Comparison of ENCODE assay signal across 8 cellular contexts in genomic region chr4:99949999-99950912, GRCh38. TPM values are rescaled to one million over a fixed set of nuclear protein-coding genes. Genes with fewer than 3 reads are reported as not detected.
DNase-seq lines count a peak whose midpoint lies in the region; ATAC-seq and TF ChIP-seq lines count a peak whose summit lies in the region.

H2AZ1 (minus strand) TSS chr4:99950275; CDS start chr4:99950170, 105 bp downstream.

- ATAC-seq in naive B cell (ENCODE audit: low read depth in 2 of 2) = peak; percentile 68 to 69
- ATAC-seq in stimulated activated memory B cell treated with anti-CD40 and anti-IgM and Interleukin-4, amounts not matched to agents 10 μg/mL and 1 μg/mL and 100 μg/mL, for 72 hours = peak; percentile 87

- H4K20me1 ChIP-seq in fibroblast of lung (ENCODE audit: control insufficient read depth, extremely low read depth, insufficient read depth, low read length) = no peaks in the 10 kb centered on the region

- peak within 1 kb of the TSS; percentile 85 for H3K9ac ChIP-seq in fibroblast of lung (ENCODE audit: insufficient read depth, low read length)

- no peaks in the 10 kb centered on the region for H3K27me3 Mint-ChIP-seq in activated T-helper 1 cell treated with anti-CD3 and anti-CD28 coated beads, Interleukin-12 subunit alpha, Interleukin-12 subunit beta, Interleukin-2, Interleukin-4 antibody, amounts not matched to agents 30 ng/mL and 10 ng/mL and 1 ng/mL, durations not matched to agents 14 hours and 24 hours and 36 hours (ENCODE audit: insufficient read depth)
- no peaks in the 10 kb centered on the region for H3K27me3 Mint-ChIP-seq in naive B cell
- H3K27me3 Mint-ChIP-seq in stimulated activated memory B cell treated with anti-CD40 and anti-IgM and Interleukin-4, amounts not matched to agents 10 μg/mL and 1 μg/mL and 100 μg/mL, for 72 hours = no peaks in the 10 kb centered on the region

- DNase-seq in EH (ENCODE audit: low read depth) (peak; percentile 99), GOT3 (lab: John Stamatoyannopoulos, UW) (peak; percentile 73), LHCN-M2 (ENCODE audit: low read depth) (peak; percentile 99), RPMI7951 (ENCODE audit: low read depth) (peak; percentile 97), fibroblast of lung (ENCODE audit: low read depth in 2 of 2) (peak; percentile 98 to 99), naive B cell (peak; percentile 93)
- peak; percentile 95 for DNase-seq in activated T-helper 1 cell treated with anti-CD3 and anti-CD28 coated beads, Interleukin-12 subunit alpha, Interleukin-12 subunit beta, Interleukin-2, Interleukin-4 antibody, amounts not matched to agents 30 ng/mL and 10 ng/mL and 1 ng/mL, durations not matched to agents 14 hours and 24 hours and 36 hours (ENCODE audit: low spot score)

- H3K36me3 Mint-ChIP-seq in activated T-helper 1 cell treated with anti-CD3 and anti-CD28 coated beads, Interleukin-12 subunit alpha, Interleukin-12 subunit beta, Interleukin-2, Interleukin-4 antibody, amounts not matched to agents 30 ng/mL and 10 ng/mL and 1 ng/mL, durations not matched to agents 14 hours and 24 hours and 36 hours (ENCODE audit: low read depth) = peaks cover 19% of the 10 kb centered on the region
- no peaks in the 10 kb centered on the region for H3K36me3 Mint-ChIP-seq in naive B cell
- no peaks in the 10 kb centered on the region for H3K36me3 Mint-ChIP-seq in stimulated activated memory B cell treated with anti-CD40 and anti-IgM and Interleukin-4, amounts not matched to agents 10 μg/mL and 1 μg/mL and 100 μg/mL, for 72 hours

- peak within 1 kb of the TSS; percentile 89 for H3K27ac ChIP-seq in fibroblast of lung (ENCODE audit: insufficient read depth, low read length)

- H2AFZ ChIP-seq in fibroblast of lung (ENCODE audit: low read length) = peak within 1 kb of the TSS; percentile 96

- intact Hi-C loops in activated T-helper 1 cell treated with anti-CD3 and anti-CD28 coated beads, Interleukin-12 subunit alpha, Interleukin-12 subunit beta, Interleukin-2, Interleukin-4 antibody, amounts not matched to agents 30 ng/mL and 10 ng/mL and 1 ng/mL, durations not matched to agents 14 hours and 24 hours and 36 hours (cut with micrococcal nuclease) = loop anchor here (1.0 to 10.0 kb wide), 18 partner anchors 38 to 1807 kb away; partner anchors contain the start of genes DAPP1, EIF4E, LAMTOR3 and PPP3CA

- peaks cover 24% of the 10 kb centered on the region for H3K4me1 Mint-ChIP-seq in activated T-helper 1 cell treated with anti-CD3 and anti-CD28 coated beads, Interleukin-12 subunit alpha, Interleukin-12 subunit beta, Interleukin-2, Interleukin-4 antibody, amounts not matched to agents 30 ng/mL and 10 ng/mL and 1 ng/mL, durations not matched to agents 14 hours and 24 hours and 36 hours (ENCODE audit: low read depth)
- H3K4me1 Mint-ChIP-seq in naive B cell = peaks cover 9 to 20% (median 11%) of the 10 kb centered on the region in 3 donors
- peaks cover 2% of the 10 kb centered on the region for H3K4me1 Mint-ChIP-seq in stimulated activated memory B cell treated with anti-CD40 and anti-IgM and Interleukin-4, amounts not matched to agents 10 μg/mL and 1 μg/mL and 100 μg/mL, for 72 hours

- H3K27me3 ChIP-seq in fibroblast of lung (ENCODE audit: control insufficient read depth, insufficient read depth, low read length) = no peaks in the 10 kb centered on the region

- peak within 1 kb of the TSS; percentile 80 to 96 (median 86) for H3K4me3 ChIP-seq in fibroblast of lung (replicated peaks in 1 of 4; ENCODE audit: control extremely low read depth in 1 of 4, insufficient read depth in 1 of 4, low read depth in 3 of 4, low read length in 4 of 4)

- no peak within 1 kb of the TSS for H3K27ac Mint-ChIP-seq in activated T-helper 1 cell treated with anti-CD3 and anti-CD28 coated beads, Interleukin-12 subunit alpha, Interleukin-12 subunit beta, Interleukin-2, Interleukin-4 antibody, amounts not matched to agents 30 ng/mL and 10 ng/mL and 1 ng/mL, durations not matched to agents 14 hours and 24 hours and 36 hours
- no peak within 1 kb of the TSS for H3K27ac Mint-ChIP-seq in naive B cell
- H3K27ac Mint-ChIP-seq in stimulated activated memory B cell treated with anti-CD40 and anti-IgM and Interleukin-4, amounts not matched to agents 10 μg/mL and 1 μg/mL and 100 μg/mL, for 72 hours = no peak within 1 kb of the TSS

- H3K4me3 Mint-ChIP-seq in activated T-helper 1 cell treated with anti-CD3 and anti-CD28 coated beads, Interleukin-12 subunit alpha, Interleukin-12 subunit beta, Interleukin-2, Interleukin-4 antibody, amounts not matched to agents 30 ng/mL and 10 ng/mL and 1 ng/mL, durations not matched to agents 14 hours and 24 hours and 36 hours = no peak within 1 kb of the TSS
- H3K4me3 Mint-ChIP-seq in naive B cell = no peak within 1 kb of the TSS
- H3K4me3 Mint-ChIP-seq in stimulated activated memory B cell treated with anti-CD40 and anti-IgM and Interleukin-4, amounts not matched to agents 10 μg/mL and 1 μg/mL and 100 μg/mL, for 72 hours = no peak within 1 kb of the TSS

- no peak for TF ChIP-seq CTCF in fibroblast of lung (conservative IDR thresholded peaks at IDR 0.05 in 1 of 2, IDR thresholded peaks at IDR 0.05 in 1 of 2; ENCODE audit: low read depth in 1 of 2, low read length in 2 of 2)

- peaks cover 42% of the 10 kb centered on the region for H3K79me2 ChIP-seq in fibroblast of lung (ENCODE audit: control insufficient read depth, insufficient read depth, low read length)

- H3K9me3 ChIP-seq in fibroblast of lung (ENCODE audit: control insufficient read depth, insufficient read depth, low read depth, low read length) = no peaks in the 10 kb centered on the region

- no peaks in the 10 kb centered on the region for H3K36me3 ChIP-seq in fibroblast of lung (ENCODE audit: control insufficient read depth, insufficient read depth, low read length)

- peak within 1 kb of the TSS; percentile 95 for H3K4me2 ChIP-seq in fibroblast of lung (ENCODE audit: extremely low read depth, insufficient read depth, low read length)

- peaks cover 6% of the 10 kb centered on the region for H3K4me1 ChIP-seq in fibroblast of lung (ENCODE audit: control insufficient read depth, extremely low read depth, insufficient read depth, low read length)

- H3K9me3 Mint-ChIP-seq in activated T-helper 1 cell treated with anti-CD3 and anti-CD28 coated beads, Interleukin-12 subunit alpha, Interleukin-12 subunit beta, Interleukin-2, Interleukin-4 antibody, amounts not matched to agents 30 ng/mL and 10 ng/mL and 1 ng/mL, durations not matched to agents 14 hours and 24 hours and 36 hours = no peaks in the 10 kb centered on the region
- H3K9me3 Mint-ChIP-seq in naive B cell = no peaks in the 10 kb centered on the region
- H3K9me3 Mint-ChIP-seq in stimulated activated memory B cell treated with anti-CD40 and anti-IgM and Interleukin-4, amounts not matched to agents 10 μg/mL and 1 μg/mL and 100 μg/mL, for 72 hours = no peaks in the 10 kb centered on the region

RNA-seq across cellular contexts. Expression of gene H2AZ1, which starts in this region (rescaled TPM):
- total RNA-seq in LHCN-M2 (2014; rRNA removed) (946 and 1,104 TPM in 2 replicates), fibroblast of lung (108 and 132 TPM in 2 replicates)
- polyA plus RNA-seq in LHCN-M2 (2012) = 667 TPM
- total RNA-seq in RPMI7951 (2014; rRNA removed; shearing (Covaris generic)) = 1,240 and 1,294 TPM in 2 replicates
- 447 and 450 TPM in 2 replicates for total RNA-seq in activated T-helper 1 cell treated with anti-CD3 and anti-CD28 coated beads, Interleukin-12 subunit alpha, Interleukin-12 subunit beta, Interleukin-2, Interleukin-4 antibody, amounts not matched to agents 30 ng/mL and 10 ng/mL and 1 ng/mL, durations not matched to agents 14 hours and 24 hours and 36 hours
- polyA plus RNA-seq in fibroblast of lung (275 and 639 TPM in 2 replicates), naive B cell (ENCODE audit: low read depth in 6 of 6) (100 to 1,000 TPM; 213 to 307 (median 256) TPM)
- 237 and 592 TPM in 2 replicates for polyA plus RNA-seq in fibroblast of lung (2012)
- polyA minus RNA-seq in fibroblast of lung (ENCODE audit: low replicate concordance) = 32.6 and 89.7 TPM in 2 replicates

Comparison
In these comparisons a context has a peak if more than half of its experiments do, and no peak if none do; other contexts are left out.
1. Peak in every context shown above with its lines: DNase-seq, ATAC-seq, H3K4me3 ChIP-seq and H3K27ac ChIP-seq.